Comparison of ENCODE assay signal across 18 cellular contexts in genomic region chr2:32504877-32505478, GRCh38.
DNase-seq lines count a peak whose midpoint lies in the region; ATAC-seq, FAIRE-seq and TF ChIP-seq lines count a peak whose summit lies in the region.
"Had no signal": no experiment of that assay in that cellular context is flagged by ENCODE, and none has a peak within 500 bp of the region (broad histone marks: within the 10 kb centered on the region; RNA-seq: fewer than 3 reads in every experiment).

No MANE protein-coding gene starts in this region.

- no peak for ATAC-seq in activated CD8-positive, alpha-beta T cell treated with anti-CD3 and anti-CD28 coated beads, Interleukin-2, amount 10 ng/mL, durations not matched to agents 7 days and 5 days
- no peak for ATAC-seq in activated CD8-positive, alpha-beta T cell treated with anti-CD3 and anti-CD28 coated beads for 36 hours
- ATAC-seq in HCT116 (peak; percentile 62), K562 (peak; percentile 64)
- ATAC-seq: CD8-positive, alpha-beta T cell; GM12878 had no signal

- no peak for TF ChIP-seq CTCF in activated CD8-positive, alpha-beta T cell treated with anti-CD3 and anti-CD28 coated beads for 36 hours (IDR thresholded peaks at IDR 0.05)
- TF ChIP-seq CTCF in HCT116 (IDR thresholded peaks at IDR 0.05 in 2 of 3, conservative IDR thresholded peaks at IDR 0.05 in 1 of 3; ENCODE audit: borderline replicate concordance in 1 of 3, insufficient read depth in 1 of 3, low read depth in 2 of 3, low read length in 2 of 3) (no peak), K562 (IDR thresholded peaks at IDR 0.05 in 2 of 3, conservative IDR thresholded peaks at IDR 0.05 in 1 of 3; ENCODE audit: insufficient read depth in 2 of 3, low read depth in 1 of 3, low read length in 3 of 3) (no peak)

- no peak for FAIRE-seq in K562 (lab: Jason Lieb, UNC)
- FAIRE-seq: GM12878, GM19239, H1 had no signal

- WGBS in K562 (ENCODE audit: insufficient coverage, low coverage, missing lambda C conversion rate) = 96% methylated on average over 3 of the region's 3 CpGs
- WGBS in mesendoderm (ENCODE audit: extremely low coverage, insufficient coverage, low lambda C conversion rate) = 100% methylated on average over 1 of the region's 3 CpGs

- no peak overlapping the region for H3K27ac ChIP-seq in HCT116 (ENCODE audit: low read depth, low read length)
- no peak overlapping the region for H3K27ac ChIP-seq in K562 (ENCODE audit: extremely low read depth, low read depth, low read length)
- no peak overlapping the region for H3K27ac ChIP-seq in mesendoderm (ENCODE audit: low read depth, low read length)
- H3K27ac ChIP-seq: BLaER1 treated with 17β-estradiol and CSF1 and Interleukin-3, amounts not matched to agents 10 nM and 100 nM had no signal

- no peak overlapping the region for H2BK15ac ChIP-seq in mesendoderm (replicated peaks; ENCODE audit: low read depth)

- no peak overlapping the region for H3K4me2 ChIP-seq in HCT116 (ENCODE audit: low read length)
- H3K4me2 ChIP-seq in K562 (ENCODE audit: insufficient read depth, low read length) = no peak overlapping the region
- no peak overlapping the region for H3K4me2 ChIP-seq in mesendoderm (ENCODE audit: low read length)
- H3K4me2 ChIP-seq: BLaER1 treated with 17β-estradiol and CSF1 and Interleukin-3, amounts not matched to agents 10 nM and 100 nM had no signal

- H3K36me3 ChIP-seq in HCT116 (ENCODE audit: control insufficient read depth in 1 of 2, insufficient read depth in 2 of 2, low read length in 2 of 2) (peaks cover 4 to 7% of the 10 kb centered on the region in 2 experiments; a peak in 3 of 4 replicates), K562 (ENCODE audit: control insufficient read depth, insufficient read depth, low read length) (peaks cover 82% of the 10 kb centered on the region), mesendoderm (ENCODE audit: control insufficient read depth, insufficient read depth, low read length) (no peaks in the 10 kb centered on the region)

- no peak overlapping the region for H3K56ac ChIP-seq in mesendoderm (ENCODE audit: low read length)

- H3K4me1 ChIP-seq in HCT116 (ENCODE audit: control insufficient read depth in 1 of 2, insufficient read depth in 2 of 2, low read length in 2 of 2) (no peaks in the 10 kb centered on the region), K562 (replicated peaks in 1 of 2; ENCODE audit: control insufficient read depth in 2 of 2, insufficient read depth in 2 of 2, low read length in 2 of 2) (no peaks in the 10 kb centered on the region), mesendoderm (ENCODE audit: control insufficient read depth, low read depth, low read length) (no peaks in the 10 kb centered on the region)

- H3K79me1 ChIP-seq in mesendoderm (ENCODE audit: low read length) = no peaks in the 10 kb centered on the region

- no peak overlapping the region for H3K4me3 Mint-ChIP-seq in activated CD8-positive, alpha-beta T cell treated with anti-CD3 and anti-CD28 coated beads, Interleukin-2, amount 10 ng/mL, durations not matched to agents 7 days and 5 days
- H3K4me3 Mint-ChIP-seq in activated CD8-positive, alpha-beta T cell treated with anti-CD3 and anti-CD28 coated beads for 36 hours = no peak overlapping the region
- H3K4me3 Mint-ChIP-seq: B cell; CD8-positive, alpha-beta T cell; H9 had no signal

- H3K9me2 ChIP-seq in HCT116 (ENCODE audit: insufficient read depth) = no peaks in the 10 kb centered on the region

- TF ChIP-seq RAD21 in HCT116 (IDR thresholded peaks at IDR 0.05; ENCODE audit: low read depth) (no peak), K562 (CRISPR knock-in tag; conservative IDR thresholded peaks at IDR 0.05 in 1 of 2, IDR thresholded peaks at IDR 0.05 in 1 of 2) (no peak)

- H3K23ac ChIP-seq in mesendoderm (ENCODE audit: low read length) = no peak overlapping the region

- H2AFZ ChIP-seq in HCT116 (ENCODE audit: low read depth, low read length, poor library complexity, severe bottlenecking) (no peak overlapping the region), K562 (ENCODE audit: low read depth, low read length) (no peak overlapping the region)

- H3K9ac ChIP-seq in HCT116 (ENCODE audit: low read length) (no peak overlapping the region), K562 (ENCODE audit: insufficient read depth in 1 of 2, low read depth in 2 of 2, low read length in 2 of 2) (no peak overlapping the region), mesendoderm (ENCODE audit: low read length) (no peak overlapping the region)
- H3K9ac ChIP-seq: BLaER1 treated with 17β-estradiol and CSF1 and Interleukin-3, amounts not matched to agents 10 nM and 100 nM had no signal

- H3K27me3 Mint-ChIP-seq in activated CD8-positive, alpha-beta T cell treated with anti-CD3 and anti-CD28 coated beads, Interleukin-2, amount 10 ng/mL, durations not matched to agents 7 days and 5 days (ENCODE audit: low read depth) = no peaks in the 10 kb centered on the region
- no peaks in the 10 kb centered on the region for H3K27me3 Mint-ChIP-seq in activated CD8-positive, alpha-beta T cell treated with anti-CD3 and anti-CD28 coated beads for 36 hours
- H3K27me3 Mint-ChIP-seq: B cell had no signal

- DNase-seq in activated CD8-positive, alpha-beta T cell treated with anti-CD3 and anti-CD28 coated beads, Interleukin-2, amount 10 ng/mL, durations not matched to agents 7 days and 5 days = no peak
- no peak for DNase-seq in activated CD8-positive, alpha-beta T cell treated with anti-CD3 and anti-CD28 coated beads for 36 hours
- DNase-seq in HCT116 (ENCODE audit: low read depth, low spot score) (no peak), K562 (ENCODE audit: extremely low read depth in 1 of 4, low spot score in 3 of 4) (no peak), mesendoderm (peak; percentile 27), pons (ENCODE audit: low spot score) (no peak), NCI-H1417 (lab: John Stamatoyannopoulos, UW) (no peak)
- DNase-seq: 8988T; Calu3; CD8-positive, alpha-beta T cell; DMS79 treated with DMSO at 0.1 percent for 48 hours; GF-D8; H9 had no signal

- H3K9me1 ChIP-seq in K562 (ENCODE audit: control insufficient read depth, insufficient read depth, low read length) = no peaks in the 10 kb centered on the region

- H3K9me3 ChIP-seq in HCT116 (ENCODE audit: control insufficient read depth in 1 of 2, insufficient read depth in 1 of 2, low read depth in 1 of 2, low read length in 2 of 2) = no peaks in the 10 kb centered on the region
- H3K9me3 ChIP-seq in K562 (replicated peaks; ENCODE audit: control insufficient read depth, insufficient read depth, low read depth, low read length) = no peaks in the 10 kb centered on the region
- H3K9me3 ChIP-seq: BLaER1 treated with 17β-estradiol and CSF1 and Interleukin-3, amounts not matched to agents 10 nM and 100 nM had no signal

- H3K18ac ChIP-seq in mesendoderm (ENCODE audit: low read length) = no peak overlapping the region

- H3K27ac Mint-ChIP-seq in activated CD8-positive, alpha-beta T cell treated with anti-CD3 and anti-CD28 coated beads, Interleukin-2, amount 10 ng/mL, durations not matched to agents 7 days and 5 days = peak overlapping the region; percentile 22
- no peak overlapping the region for H3K27ac Mint-ChIP-seq in activated CD8-positive, alpha-beta T cell treated with anti-CD3 and anti-CD28 coated beads for 36 hours
- H3K27ac Mint-ChIP-seq: B cell; CD8-positive, alpha-beta T cell; H9 had no signal

- RAD21 ChIA-PET in HCT116 (lab: Charles Lee; ENCODE audit: low non-redundant PET in 1 of 2, low total read pairs in 2 of 2, uncharacterized antibody in 2 of 2, unreplicated experiment in 2 of 2) = no interaction called here

- BruUV-seq in HCT116 (replicated peaks; lab: Mats Ljungman, UMichigan) (no TSS peak), K562 (replicated peaks; lab: Mats Ljungman, UMichigan) (no TSS peak)

- no peak overlapping the region for H3K4me3 ChIP-seq in HCT116 (replicated peaks in 1 of 2; ENCODE audit: low read depth in 1 of 2, low read length in 2 of 2)
- no peak overlapping the region for H3K4me3 ChIP-seq in K562
- no peak overlapping the region for H3K4me3 ChIP-seq in mesendoderm (ENCODE audit: low read length)
- H3K4me3 ChIP-seq: BLaER1 treated with 17β-estradiol and CSF1 and Interleukin-3, amounts not matched to agents 10 nM and 100 nM; GM12878 had no signal

- H2AK5ac ChIP-seq in mesendoderm (ENCODE audit: low read length) = no peak overlapping the region

- TF ChIP-seq POLR2A in HCT116 (IDR thresholded peaks at IDR 0.05; ENCODE audit: borderline replicate concordance, extremely low read depth, insufficient read depth, insufficient read length) (no peak), K562 (conservative IDR thresholded peaks at IDR 0.05) (no peak)

- no peak overlapping the region for H4K8ac ChIP-seq in mesendoderm (ENCODE audit: low read depth, low read length)

- no peak for TF ChIP-seq EP300 in K562 (IDR thresholded peaks at IDR 0.05; ENCODE audit: low read length)

- in situ Hi-C loops in K562 (cut with MboI) = no loop called here

- no peaks in the 10 kb centered on the region for H3K79me2 ChIP-seq in HCT116 (ENCODE audit: insufficient read depth, low read length)
- no peaks in the 10 kb centered on the region for H3K79me2 ChIP-seq in K562 (ENCODE audit: control insufficient read depth, insufficient read depth, low read length)
- H3K79me2 ChIP-seq in mesendoderm (ENCODE audit: control insufficient read depth, insufficient read depth, low read length) = no peaks in the 10 kb centered on the region

- CTCF ChIA-PET in activated CD8-positive, alpha-beta T cell treated with anti-CD3 and anti-CD28 coated beads, Interleukin-2, amount 10 ng/mL, durations not matched to agents 7 days and 5 days (lab: Charles Lee) = interaction anchor here (1.1 to 1.3 kb wide), 3 partner anchors 11 to 14 kb away, joined by 3 read pairs; no protein-coding TSS in a partner anchor
- CTCF ChIA-PET in activated CD8-positive, alpha-beta T cell treated with anti-CD3 and anti-CD28 coated beads for 36 hours (lab: Charles Lee) = interaction anchor here (0.9 to 1.2 kb wide), 2 partner anchors 8 to 12 kb away, joined by 3 to 4 read pairs; no protein-coding TSS in a partner anchor
- CTCF ChIA-PET in HCT116 (lab: Charles Lee) (no interaction called here), K562 (lab: Yijun Ruan, JAX; ENCODE audit: low intra/inter-chr PET ratio) (no interaction called here)

- no peak overlapping the region for H2BK5ac ChIP-seq in mesendoderm (ENCODE audit: low read length)

- no peak overlapping the region for H3K4ac ChIP-seq in mesendoderm (ENCODE audit: low read depth, low read length)

- peaks cover 40% of the 10 kb centered on the region for H3K36me3 Mint-ChIP-seq in activated CD8-positive, alpha-beta T cell treated with anti-CD3 and anti-CD28 coated beads, Interleukin-2, amount 10 ng/mL, durations not matched to agents 7 days and 5 days (ENCODE audit: low read depth)
- H3K36me3 Mint-ChIP-seq in activated CD8-positive, alpha-beta T cell treated with anti-CD3 and anti-CD28 coated beads for 36 hours (ENCODE audit: low read depth) = peaks cover 26% of the 10 kb centered on the region

- H3K27me3 ChIP-seq in HCT116 (ENCODE audit: insufficient read depth, low read length) (no peaks in the 10 kb centered on the region), K562 (ENCODE audit: control insufficient read depth in 2 of 2, insufficient read depth in 2 of 2, low read length in 2 of 2) (no peaks in the 10 kb centered on the region), mesendoderm (ENCODE audit: insufficient read depth, low read length, poor library complexity) (no peaks in the 10 kb centered on the region)
- H3K27me3 ChIP-seq: BLaER1 treated with 17β-estradiol and CSF1 and Interleukin-3, amounts not matched to agents 10 nM and 100 nM had no signal

- H3K4me1 Mint-ChIP-seq in activated CD8-positive, alpha-beta T cell treated with anti-CD3 and anti-CD28 coated beads, Interleukin-2, amount 10 ng/mL, durations not matched to agents 7 days and 5 days (ENCODE audit: low read depth) = no peaks in the 10 kb centered on the region
- H3K4me1 Mint-ChIP-seq in activated CD8-positive, alpha-beta T cell treated with anti-CD3 and anti-CD28 coated beads for 36 hours (ENCODE audit: low read depth) = peaks cover 2% of the 10 kb centered on the region
- H3K4me1 Mint-ChIP-seq: H9 had no signal

- H3K9me3 Mint-ChIP-seq in activated CD8-positive, alpha-beta T cell treated with anti-CD3 and anti-CD28 coated beads, Interleukin-2, amount 10 ng/mL, durations not matched to agents 7 days and 5 days (ENCODE audit: insufficient read depth) = no peaks in the 10 kb centered on the region
- H3K9me3 Mint-ChIP-seq in activated CD8-positive, alpha-beta T cell treated with anti-CD3 and anti-CD28 coated beads for 36 hours = no peaks in the 10 kb centered on the region
- H3K9me3 Mint-ChIP-seq: CD8-positive, alpha-beta T cell; H9 had no signal

- H4K5ac ChIP-seq in mesendoderm (ENCODE audit: low read length) = no peak overlapping the region

- POLR2A ChIA-PET in activated CD8-positive, alpha-beta T cell treated with anti-CD3 and anti-CD28 coated beads, Interleukin-2, amount 10 ng/mL, durations not matched to agents 7 days and 5 days (lab: Charles Lee) = no interaction called here
- POLR2A ChIA-PET in activated CD8-positive, alpha-beta T cell treated with anti-CD3 and anti-CD28 coated beads for 36 hours (lab: Charles Lee) = no interaction called here
- POLR2A ChIA-PET in HCT116 (lab: Charles Lee) (no interaction called here), K562 (lab: Yijun Ruan, JAX) (no interaction called here)

- intact Hi-C loops in activated CD8-positive, alpha-beta T cell treated with anti-CD3 and anti-CD28 coated beads for 36 hours (cut with micrococcal nuclease) = no loop called here
- intact Hi-C loops in HCT116 (cut with micrococcal nuclease) = no loop called here
- intact Hi-C loops in K562 (cut with micrococcal nuclease) = no loop called here

- 0 out of 2 replicates have a peak, but pooled peaks cover 4% of the 10 kb centered on the region for H4K20me1 ChIP-seq in HCT116 (ENCODE audit: insufficient read depth)
- H4K20me1 ChIP-seq in K562 (replicated peaks; ENCODE audit: control insufficient read depth, insufficient read depth, low read length) = no peaks in the 10 kb centered on the region

- H2BK120ac ChIP-seq in mesendoderm (ENCODE audit: low read depth, low read length) = no peak overlapping the region

Comparison
In these comparisons a context has a peak if more than half of its experiments do, and no peak if none do; other contexts are left out.
1. ATAC-seq: peak in HCT116 (single experiment) and K562 (single experiment); none in activated CD8-positive, alpha-beta T cell treated with anti-CD3 and anti-CD28 coated beads, Interleukin-2, amount 10 ng/mL, durations not matched to agents 7 days and 5 days (single experiment) and activated CD8-positive, alpha-beta T cell treated with anti-CD3 and anti-CD28 coated beads for 36 hours (single experiment).
2. CTCF ChIA-PET loops: an anchor here in activated CD8-positive, alpha-beta T cell treated with anti-CD3 and anti-CD28 coated beads, Interleukin-2, amount 10 ng/mL, durations not matched to agents 7 days and 5 days (1.1 to 1.3 kb wide) and activated CD8-positive, alpha-beta T cell treated with anti-CD3 and anti-CD28 coated beads for 36 hours (0.9 to 1.2 kb wide); none called in HCT116 and K562.